22 cellular contexts compared by ENCODE assay signal in the genomic region with DNA sequence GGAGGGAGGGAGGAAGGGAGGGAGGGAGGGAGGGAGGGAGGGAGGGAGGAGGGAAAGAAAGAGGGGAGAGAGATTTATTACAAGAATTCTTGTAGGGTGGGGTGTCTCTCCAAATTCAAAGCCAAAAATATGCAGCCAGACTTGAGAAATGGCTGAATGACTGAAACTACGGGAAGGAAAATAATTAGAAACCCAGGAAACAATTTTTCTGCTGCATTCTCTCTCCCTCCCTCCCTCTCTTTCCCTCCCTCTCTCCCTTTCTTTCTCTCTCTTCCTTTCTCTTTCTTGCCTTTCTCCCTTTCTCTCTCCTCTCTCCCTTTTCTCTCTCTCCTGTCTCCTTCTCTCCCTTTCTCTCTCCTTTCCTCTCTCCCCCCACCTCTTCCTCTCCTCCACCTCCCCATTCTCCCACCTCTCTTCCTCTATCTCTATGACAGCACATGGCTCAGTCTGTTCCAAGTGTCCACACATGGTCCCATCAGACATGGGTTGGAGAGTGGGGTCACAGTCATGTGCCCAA.
DNase-seq lines count a peak whose midpoint lies in the region; ATAC-seq, FAIRE-seq and TF ChIP-seq lines count a peak whose summit lies in the region.
"Had no signal": no experiment of that assay in that cellular context is flagged by ENCODE, and none has a peak within 500 bp of the region (broad histone marks: within the 10 kb centered on the region; RNA-seq: fewer than 3 reads in every experiment).

No MANE protein-coding gene starts in this region.

- H3K4me3 ChIP-seq in GM23338 (no peak overlapping the region), HEK293 (ENCODE audit: low read depth, low read length) (no peak overlapping the region), endothelial cell of umbilical vein (replicated peaks in 1 of 3; ENCODE audit: insufficient read depth in 1 of 3, low read depth in 1 of 3, low read length in 3 of 3) (no peak overlapping the region), osteoblast (ENCODE audit: insufficient read depth, low read length) (no peak overlapping the region)

- no peak overlapping the region for H3K27ac Mint-ChIP-seq in GM23338
- H3K27ac Mint-ChIP-seq: CD4-positive, CD25-positive, alpha-beta regulatory T cell; CD8-positive, alpha-beta memory T cell; HFFc6 had no signal

- CTCF ChIA-PET in HEK293 (lab: Yijun Ruan, JAX) (interaction anchor here (0.5 to 5.1 kb wide), 3 partner anchors 185 to 305 kb away, joined by 3 to 23 read pairs (median 3); no protein-coding TSS in a partner anchor), endothelial cell of umbilical vein (lab: Charles Lee) (interaction anchor here (0.7 to 8.3 kb wide), 4 partner anchors 111 to 188 kb away, joined by 3 to 211 read pairs (median 44); no protein-coding TSS in a partner anchor)

- H3F3A ChIP-seq in GM23338 (replicated peaks; ENCODE audit: low read depth): no peaks in the 10 kb centered on the region

- no peaks in the 10 kb centered on the region for H3K9me1 ChIP-seq in endothelial cell of umbilical vein (replicated peaks; ENCODE audit: control insufficient read depth, extremely low read depth, insufficient read depth, low read length)

- no peaks in the 10 kb centered on the region for H3K79me2 ChIP-seq in GM23338 (replicated peaks; ENCODE audit: insufficient read depth)
- no peaks in the 10 kb centered on the region for H3K79me2 ChIP-seq in endothelial cell of umbilical vein (ENCODE audit: control insufficient read depth, insufficient read depth, low read length)
- no peaks in the 10 kb centered on the region for H3K79me2 ChIP-seq in osteoblast (ENCODE audit: insufficient read depth, low read length)

- H3K27ac ChIP-seq in GM23338 (ENCODE audit: low read depth) (no peak overlapping the region), HEK293 (ENCODE audit: extremely low read depth, low read depth, low read length) (no peak overlapping the region), endothelial cell of umbilical vein (ENCODE audit: insufficient read depth, low read depth, low read length) (no peak overlapping the region), osteoblast (ENCODE audit: low read depth, low read length) (no peak overlapping the region)
- H3K27ac ChIP-seq: KMS-11 had no signal

- no peak for TF ChIP-seq CTCF in GM23338 (conservative IDR thresholded peaks at IDR 0.05; ENCODE audit: low read depth in 2 of 2)
- no peak for TF ChIP-seq CTCF in HEK293 (tag by site-specific recombination; IDR thresholded peaks at IDR 0.05)
- no peak for TF ChIP-seq CTCF in endothelial cell of umbilical vein (IDR thresholded peaks at IDR 0.05; ENCODE audit: extremely low read depth in 1 of 2, insufficient read depth in 1 of 2, low read depth in 1 of 2, low read length in 2 of 2)
- no peak for TF ChIP-seq CTCF in osteoblast (IDR thresholded peaks at IDR 0.05; ENCODE audit: extremely low read depth, low read depth, low read length)

- BruUV-seq in endothelial cell of umbilical vein (replicated peaks; lab: Mats Ljungman, UMichigan): no TSS peak

- ATAC-seq in GM23338 (no peak), GM18868 (IDR thresholded peaks at IDR 0.05; ENCODE audit: unreplicated experiment) (no peak), HG03045 (IDR thresholded peaks at IDR 0.05; ENCODE audit: unreplicated experiment) (no peak)

- H3K27me3 ChIP-seq in GM23338 (ENCODE audit: insufficient read depth): no peaks in the 10 kb centered on the region
- no peaks in the 10 kb centered on the region for H3K27me3 ChIP-seq in endothelial cell of umbilical vein (ENCODE audit: control insufficient read depth in 2 of 2, insufficient read depth in 2 of 2, low read length in 2 of 2)
- H3K27me3 ChIP-seq in osteoblast (ENCODE audit: insufficient read depth, low read length): no peaks in the 10 kb centered on the region
- H3K27me3 ChIP-seq: BE2C had no signal

- H3K9me3 ChIP-seq in HEK293 (ENCODE audit: control insufficient read depth, insufficient read depth, low read depth, low read length): no peaks in the 10 kb centered on the region
- H3K9me3 ChIP-seq in endothelial cell of umbilical vein (replicated peaks; ENCODE audit: control insufficient read depth, insufficient read depth, low read length): no peaks in the 10 kb centered on the region
- H3K9me3 ChIP-seq in osteoblast (ENCODE audit: low read depth, low read length): no peaks in the 10 kb centered on the region
- H3K9me3 ChIP-seq: BE2C had no signal

- intact Hi-C loops in endothelial cell of umbilical vein (cut with micrococcal nuclease): loop anchor here (5.0 kb wide), 2 partner anchors 262 to 987 kb away; no protein-coding TSS in a partner anchor

- H3K9me3 Mint-ChIP-seq in GM23338: no peaks in the 10 kb centered on the region
- H3K9me3 Mint-ChIP-seq: CD4-positive, CD25-positive, alpha-beta regulatory T cell; CD8-positive, alpha-beta memory T cell; HFFc6 had no signal

- no peak overlapping the region for H3K4me3 Mint-ChIP-seq in GM23338
- H3K4me3 Mint-ChIP-seq: CD4-positive, CD25-positive, alpha-beta regulatory T cell; CD8-positive, alpha-beta memory T cell; HFFc6 had no signal

- H2AFZ ChIP-seq in GM23338 (peak overlapping the region; percentile 78; the same call in 1 of the 2 replicates), endothelial cell of umbilical vein (ENCODE audit: low read depth, low read length) (peak overlapping the region; percentile 35), osteoblast (ENCODE audit: low read length) (peak overlapping the region; percentile 18)

- DNase-seq in GM23338 (ENCODE audit: low spot score) (no peak), endothelial cell of umbilical vein (ENCODE audit: low read depth, low spot score) (no peak), osteoblast (ENCODE audit: insufficient read length, low spot score, missing footprints) (no peak), NCI-H345 treated with DMSO at 0.1 percent for 48 hours (lab: John Stamatoyannopoulos, UW; ENCODE audit: unreplicated experiment) (no peak), GM19239 (ENCODE audit: insufficient read length, low spot score) (no peak)
- DNase-seq: ACHN; BE2C; C1 segment of cervical spinal cord; CD4-positive, CD25-positive, alpha-beta regulatory T cell; CD8-positive, alpha-beta memory T cell; COR-L47; DMS 273 treated with DMSO at 0.1 percent for 48 hours; HCEC 1CT; HFFc6 had no signal

- H3K4me2 ChIP-seq in GM23338 (no peak overlapping the region), endothelial cell of umbilical vein (ENCODE audit: insufficient read depth, low read length) (no peak overlapping the region), osteoblast (ENCODE audit: insufficient read depth, low read length) (no peak overlapping the region)
- H3K4me2 ChIP-seq: KMS-11 had no signal

- peaks cover 11% of the 10 kb centered on the region; the same call in 2 of the 3 replicates for H3K4me1 Mint-ChIP-seq in GM23338
- H3K4me1 Mint-ChIP-seq: CD4-positive, CD25-positive, alpha-beta regulatory T cell; CD8-positive, alpha-beta memory T cell had no signal

- H3K4me1 ChIP-seq in GM23338 (ENCODE audit: insufficient read depth) (peaks cover 7% of the 10 kb centered on the region; the same call in 1 of the 2 replicates), HEK293 (ENCODE audit: control insufficient read depth, insufficient read depth, low read length) (peaks cover 7% of the 10 kb centered on the region), endothelial cell of umbilical vein (ENCODE audit: control insufficient read depth, extremely low read depth, insufficient read depth, low read length) (peaks cover 13% of the 10 kb centered on the region), osteoblast (ENCODE audit: insufficient read depth, low read length) (peaks cover 14% of the 10 kb centered on the region)

- H4K20me1 ChIP-seq in GM23338 (replicated peaks; ENCODE audit: insufficient read depth) (no peaks in the 10 kb centered on the region), endothelial cell of umbilical vein (replicated peaks; ENCODE audit: control insufficient read depth, extremely low read depth, insufficient read depth, low read length) (no peaks in the 10 kb centered on the region), osteoblast (ENCODE audit: insufficient read depth, low read length) (no peaks in the 10 kb centered on the region)

- POLR2A ChIA-PET in HEK293 (lab: Yijun Ruan, JAX) (no interaction called here), endothelial cell of umbilical vein (lab: Charles Lee) (no interaction called here)

- peaks cover 2% of the 10 kb centered on the region for H3K27me3 Mint-ChIP-seq in GM23338 (ENCODE audit: insufficient read depth, low read depth, poor library complexity)

- no peaks in the 10 kb centered on the region for H3K9me2 ChIP-seq in GM23338 (ENCODE audit: insufficient read depth)

- H3K36me3 ChIP-seq in GM23338 (ENCODE audit: insufficient read depth): no peaks in the 10 kb centered on the region
- no peaks in the 10 kb centered on the region for H3K36me3 ChIP-seq in HEK293 (ENCODE audit: control insufficient read depth in 2 of 2, insufficient read depth in 1 of 2, low read length in 2 of 2)
- no peaks in the 10 kb centered on the region for H3K36me3 ChIP-seq in endothelial cell of umbilical vein (ENCODE audit: control insufficient read depth in 2 of 2, extremely low read depth in 1 of 2, insufficient read depth in 2 of 2, low read length in 2 of 2)
- no peaks in the 10 kb centered on the region for H3K36me3 ChIP-seq in osteoblast (ENCODE audit: insufficient read depth, low read length)
- H3K36me3 ChIP-seq: BE2C had no signal

- TF ChIP-seq POLR2A in endothelial cell of umbilical vein (IDR thresholded peaks at IDR 0.05; ENCODE audit: low read depth, low read length): no peak

- dilution Hi-C loops in endothelial cell of umbilical vein (cut with MboI; ENCODE audit: extremely low pct_ligation_motif_present, low sequenced_read_pairs): no loop called here

- no peak overlapping the region for H3K9ac ChIP-seq in endothelial cell of umbilical vein (replicated peaks; ENCODE audit: extremely low read depth, insufficient read depth, low read length)
- H3K9ac ChIP-seq: KMS-11 had no signal

- no peak for FAIRE-seq in endothelial cell of umbilical vein (lab: Jason Lieb, UNC)
- no peak for FAIRE-seq in GM19239 (lab: Jason Lieb, UNC)
- FAIRE-seq: A204.1, G401.6, GM12891, HTR-8/SVneo had no signal

- no peaks in the 10 kb centered on the region for H3K36me3 Mint-ChIP-seq in GM23338 (ENCODE audit: low read depth)
- H3K36me3 Mint-ChIP-seq: CD4-positive, CD25-positive, alpha-beta regulatory T cell; CD8-positive, alpha-beta memory T cell had no signal

TF ChIP-seq in GM23338, 12 proteins besides CTCF, POLR2A, EP300 and RAD21:
- TF ChIP-seq JUNB (IDR thresholded peaks at IDR 0.05; ENCODE audit: unreplicated experiment): no peak

TF ChIP-seq in HEK293, 187 proteins besides CTCF, POLR2A, EP300 and RAD21 (continues in another document):
- TF ChIP-seq ZNF596 (tag by site-specific recombination; IDR thresholded peaks at IDR 0.05): peak; percentile 81
- TF ChIP-seq ZNF791 (tag by site-specific recombination; IDR thresholded peaks at IDR 0.05): 0 out of 2 replicates have a peak, but pooled peaks have one; percentile 16
- TF ChIP-seq ZNF169 (tag by site-specific recombination; IDR thresholded peaks at IDR 0.05): peak; percentile 91

TF ChIP-seq in endothelial cell of umbilical vein, 7 proteins besides CTCF, POLR2A, EP300 and RAD21 (continues in another document):
- TF ChIP-seq, protein P1, sequence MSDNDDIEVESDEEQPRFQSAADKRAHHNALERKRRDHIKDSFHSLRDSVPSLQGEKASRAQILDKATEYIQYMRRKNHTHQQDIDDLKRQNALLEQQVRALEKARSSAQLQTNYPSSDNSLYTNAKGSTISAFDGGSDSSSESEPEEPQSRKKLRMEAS (IDR thresholded peaks at IDR 0.05; ENCODE audit: insufficient read depth, insufficient read length): no peak
- TF ChIP-seq JUN (IDR thresholded peaks at IDR 0.05; ENCODE audit: borderline replicate concordance, insufficient read depth, insufficient read length, low read depth): no peak

Comparison
In these comparisons a context has a peak if more than half of its experiments do, and no peak if none do; other contexts are left out.
1. H2AFZ ChIP-seq: peak in every context shown above with its lines; median percentile 78 in GM23338; 35 in endothelial cell of umbilical vein; 18 in osteoblast.